ENCODE assay signal across 24 cellular contexts in genomic region chr3:168824107-168824506, GRCh38.
DNase-seq lines count a peak whose midpoint lies in the region; ATAC-seq, FAIRE-seq and TF ChIP-seq lines count a peak whose summit lies in the region.
"Had no signal": no experiment of that assay in that cellular context is flagged by ENCODE, and none has a peak within 500 bp of the region (broad histone marks: within the 10 kb centered on the region; RNA-seq: fewer than 3 reads in every experiment).

No MANE protein-coding gene starts in this region.

- no peaks in the 10 kb centered on the region for H3K79me2 ChIP-seq in H1 (ENCODE audit: control insufficient read depth in 1 of 2, insufficient read depth in 2 of 2, low read length in 2 of 2)

- no peak overlapping the region for H3K18ac ChIP-seq in H1 (ENCODE audit: extremely low read depth, low read length)

- H4K5ac ChIP-seq in H1 (ENCODE audit: insufficient read length, low read depth, low read length), result no peak overlapping the region

- CTCF ChIA-PET in H1 (lab: Charles Lee; ENCODE audit: partially characterized antibody) (interaction anchor here (1.6 to 2.4 kb wide), 2 partner anchors 16 to 23 kb away, joined by 3 to 6 read pairs; no protein-coding TSS in a partner anchor), HEK293T (lab: Yijun Ruan, JAX) (no interaction called here)
- CTCF ChIA-PET in CD8-positive, alpha-beta memory T cell (lab: Charles Lee), result no interaction called here

- no peaks in the 10 kb centered on the region for H3K36me3 Mint-ChIP-seq in CD8-positive, alpha-beta memory T cell
- H3K36me3 Mint-ChIP-seq: T-cell had no signal

- TF ChIP-seq CTCF in H1 (IDR thresholded peaks at IDR 0.05; ENCODE audit: control extremely low read depth in 1 of 3, insufficient read depth in 1 of 3, low read depth in 1 of 3, low read length in 3 of 3), result no peak

- no peaks in the 10 kb centered on the region for H3K27me3 ChIP-seq in H1 (replicated peaks in 1 of 4; ENCODE audit: control insufficient read depth in 3 of 4, extremely low read depth in 1 of 4, insufficient read depth in 3 of 4, low read length in 3 of 4)
- H3K27me3 ChIP-seq in CD8-positive, alpha-beta memory T cell (ENCODE audit: insufficient read depth, low read length, poor library complexity, severe bottlenecking), result no peaks in the 10 kb centered on the region
- H3K27me3 ChIP-seq: SJSA1 had no signal

- H3K9me3 ChIP-seq in H1 (ENCODE audit: insufficient read depth in 2 of 2, low read depth in 1 of 2, low read length in 1 of 2), result no peaks in the 10 kb centered on the region
- no peaks in the 10 kb centered on the region for H3K9me3 ChIP-seq in CD8-positive, alpha-beta memory T cell (ENCODE audit: low read length)
- H3K9me3 ChIP-seq: SJSA1 had no signal

- no peaks in the 10 kb centered on the region for H4K20me1 ChIP-seq in H1 (replicated peaks in 1 of 2; ENCODE audit: control insufficient read depth in 1 of 2, insufficient read depth in 2 of 2, low read length in 2 of 2)

- no peak overlapping the region for H4K91ac ChIP-seq in H1 (replicated peaks; ENCODE audit: insufficient read length, low read length)

- 97% methylated on average over 2 of the region's 2 CpGs; no CpG with 5 or more reads in 1 of the 2 experiments for WGBS in H1 (ENCODE audit: extremely low coverage in 1 of 2, insufficient coverage in 1 of 2, insufficient read length in 1 of 2, insufficient replicate concordance in 2 of 2, low coverage in 1 of 2, low lambda C conversion rate in 2 of 2, missing lambda C conversion rate in 1 of 2), 2 experiments

- TF ChIP-seq POLR2A in H1 (IDR thresholded peaks at IDR 0.05; ENCODE audit: control extremely low read depth in 1 of 2, low read depth in 2 of 2, low read length in 2 of 2), result no peak

- H3K23ac ChIP-seq in H1 (ENCODE audit: insufficient read length), result no peak overlapping the region

- H3K14ac ChIP-seq in H1 (ENCODE audit: insufficient read length), result no peak overlapping the region

- TF ChIP-seq RAD21 in H1 (IDR thresholded peaks at IDR 0.05 in 1 of 2, conservative IDR thresholded peaks at IDR 0.05 in 1 of 2; ENCODE audit: low read depth in 2 of 2, low read length in 2 of 2), result no peak

- H3K4me1 Mint-ChIP-seq in CD8-positive, alpha-beta memory T cell, result no peaks in the 10 kb centered on the region
- H3K4me1 Mint-ChIP-seq: T-cell had no signal

- H2AK5ac ChIP-seq in H1 (ENCODE audit: low read depth, low read length), result no peak overlapping the region

- H3K4me3 Mint-ChIP-seq in CD8-positive, alpha-beta memory T cell, result no peak overlapping the region
- H3K4me3 Mint-ChIP-seq: CD4-positive, alpha-beta T cell; T-cell had no signal

- H4K8ac ChIP-seq in H1 (ENCODE audit: extremely low read depth, insufficient read depth, low read length), result no peak overlapping the region

- H2BK12ac ChIP-seq in H1 (ENCODE audit: low read depth, low read length), result no peak overlapping the region

- POLR2A ChIA-PET in H1 (lab: Charles Lee; ENCODE audit: partially characterized antibody) (no interaction called here), HEK293T (lab: Yijun Ruan, JAX) (no interaction called here)
- POLR2A ChIA-PET in CD8-positive, alpha-beta memory T cell (lab: Charles Lee), result no interaction called here

- H3K27me3 Mint-ChIP-seq in CD8-positive, alpha-beta memory T cell, result no peaks in the 10 kb centered on the region
- H3K27me3 Mint-ChIP-seq: CD4-positive, alpha-beta T cell; T-cell had no signal

- H3K79me1 ChIP-seq in H1 (ENCODE audit: low read depth, low read length), result no peaks in the 10 kb centered on the region

- no peak overlapping the region for H2AFZ ChIP-seq in H1 (ENCODE audit: low read length)

- ATAC-seq in GM19452 (IDR thresholded peaks at IDR 0.05; ENCODE audit: unreplicated experiment), result no peak
- ATAC-seq: HCT116, T-cell had no signal

- no peaks in the 10 kb centered on the region for H3K36me3 ChIP-seq in H1 (ENCODE audit: control insufficient read depth in 2 of 4, insufficient read depth in 4 of 4, low read length in 3 of 4)
- no peaks in the 10 kb centered on the region for H3K36me3 ChIP-seq in CD8-positive, alpha-beta memory T cell (ENCODE audit: insufficient read depth, low read length)
- H3K36me3 ChIP-seq: SJSA1 had no signal

- H2BK5ac ChIP-seq in H1 (ENCODE audit: low read depth, low read length), result no peak overlapping the region

- DNase-seq in NCI-H748 (lab: John Stamatoyannopoulos, UW; ENCODE audit: unreplicated experiment) (peak; percentile 6), NCI-H748 treated with DMSO at 0.1 percent for 48 hours (lab: John Stamatoyannopoulos, UW) (no peak), NCI-H2227 (lab: John Stamatoyannopoulos, UW; ENCODE audit: unreplicated experiment) (peak; percentile 38), H1 (ENCODE audit: low read depth in 1 of 2, low spot score in 2 of 2) (no peak), HEK293T (ENCODE audit: extremely low spot score) (no peak)
- DNase-seq in CD8-positive, alpha-beta memory T cell, result no peak
- DNase-seq: ACHN; CD4-positive, alpha-beta T cell; COR-L47; NCI-H1092 treated with DMSO at 0.1 percent for 48 hours; NCI-H1436; NCI-H187 treated with DMSO at 0.1 percent for 48 hours; NCI-H2107; NCI-H774; Right ventricle myocardium superior; RPMI8226; T-cell had no signal

- no peak overlapping the region for H3K4me3 ChIP-seq in H1 (ENCODE audit: extremely low read depth in 1 of 4, insufficient read depth in 2 of 4, low read depth in 3 of 4, low read length in 4 of 4)
- H3K4me3 ChIP-seq in CD8-positive, alpha-beta memory T cell (ENCODE audit: low read length), result no peak overlapping the region
- H3K4me3 ChIP-seq: SJSA1 had no signal

- TF ChIP-seq EP300 in H1 (IDR thresholded peaks at IDR 0.05; ENCODE audit: borderline replicate concordance in 1 of 2, low read depth in 2 of 2, low read length in 2 of 2), result no peak

- no peak overlapping the region for H3K4me2 ChIP-seq in H1 (ENCODE audit: insufficient read depth in 1 of 2, low read depth in 2 of 2, low read length in 2 of 2)

- H3K9me3 Mint-ChIP-seq in CD8-positive, alpha-beta memory T cell, result peaks cover 0 to 4% (median 2%) of the 10 kb centered on the region in 5 donors
- H3K9me3 Mint-ChIP-seq: CD4-positive, alpha-beta T cell; T-cell had no signal

- no peak overlapping the region for H3K27ac ChIP-seq in H1 (ENCODE audit: low read depth, low read length)
- H3K27ac ChIP-seq in CD8-positive, alpha-beta memory T cell (ENCODE audit: low read depth, low read length), result no peak overlapping the region
- H3K27ac ChIP-seq: 22Rv1, HL-60, SJSA1 had no signal

- peaks cover 0 to 9% (median 4%) of the 10 kb centered on the region in 4 experiments; a peak in 3 of 7 replicates for H3K4me1 ChIP-seq in H1 (replicated peaks in 1 of 4; ENCODE audit: control insufficient read depth in 3 of 4, insufficient read depth in 4 of 4, low read length in 3 of 4)
- H3K4me1 ChIP-seq in CD8-positive, alpha-beta memory T cell (ENCODE audit: insufficient read depth, low read length), result no peaks in the 10 kb centered on the region
- H3K4me1 ChIP-seq: SJSA1 had no signal

- FAIRE-seq in H1 (lab: Jason Lieb, UNC), result no peak
- FAIRE-seq: G401.6, GM12891 had no signal

- peak overlapping the region; percentile 38; the same call in 1 of the 2 replicates for H2BK20ac ChIP-seq in H1 (ENCODE audit: low read length)

- H3K4ac ChIP-seq in H1 (replicated peaks; ENCODE audit: insufficient read length, low read depth, low read length), result no peak overlapping the region

- H3K23me2 ChIP-seq in H1 (ENCODE audit: low read depth, low read length), result no peaks in the 10 kb centered on the region

- no peak overlapping the region for H3K9ac ChIP-seq in H1 (replicated peaks in 1 of 4; ENCODE audit: extremely low read depth in 1 of 4, low read depth in 3 of 4, low read length in 3 of 4)

- no peak overlapping the region for H2BK15ac ChIP-seq in H1 (ENCODE audit: low read length)

- no peak overlapping the region for H2BK120ac ChIP-seq in H1 (replicated peaks; ENCODE audit: low read depth, low read length)

- H3K27ac Mint-ChIP-seq in CD8-positive, alpha-beta memory T cell, result no peak overlapping the region
- H3K27ac Mint-ChIP-seq: CD4-positive, alpha-beta T cell; T-cell had no signal

- no peak overlapping the region for H3K56ac ChIP-seq in H1 (replicated peaks; ENCODE audit: insufficient read length, low read depth, low read length)

TF ChIP-seq in H1, 55 proteins besides CTCF, POLR2A, EP300 and RAD21:
- no peak for TF ChIP-seq BACH1 (IDR thresholded peaks at IDR 0.05; ENCODE audit: low read length)
- no peak for TF ChIP-seq TEAD4 (IDR thresholded peaks at IDR 0.05; ENCODE audit: low read depth, low read length)
- TF ChIP-seq SRF (IDR thresholded peaks at IDR 0.05; ENCODE audit: low read depth, low read length), result no peak
- no peak for TF ChIP-seq NANOG (IDR thresholded peaks at IDR 0.05; ENCODE audit: insufficient read depth, low read depth, low read length, poor library complexity, severe bottlenecking)
- no peak for TF ChIP-seq CBX5 (IDR thresholded peaks at IDR 0.05; ENCODE audit: low read depth, low read length)
- TF ChIP-seq CHD2 (IDR thresholded peaks at IDR 0.05; ENCODE audit: low read length), result no peak
- no peak for TF ChIP-seq RNF2 (IDR thresholded peaks at IDR 0.05; ENCODE audit: borderline replicate concordance, low read depth, low read length, missing control alignments, poor library complexity, severe bottlenecking)
- no peak for TF ChIP-seq SAP30 (IDR thresholded peaks at IDR 0.05; ENCODE audit: insufficient read depth, insufficient replicate concordance, low read length)
- TF ChIP-seq EGR1 (IDR thresholded peaks at IDR 0.05; ENCODE audit: borderline replicate concordance, low read depth, low read length), result no peak
- TF ChIP-seq POLR2AphosphoS5 (IDR thresholded peaks at IDR 0.05; ENCODE audit: low read depth, low read length), result no peak

TF ChIP-seq in HEK293T, 16 proteins besides CTCF, POLR2A, EP300 and RAD21 (continues in another document):
- TF ChIP-seq CTBP1 (IDR thresholded peaks at IDR 0.05; ENCODE audit: borderline replicate concordance), result no peak
- TF ChIP-seq NFRKB (IDR thresholded peaks at IDR 0.05), result no peak
- TF ChIP-seq SP1 (IDR thresholded peaks at IDR 0.05), result no peak
- TF ChIP-seq, protein P1, sequence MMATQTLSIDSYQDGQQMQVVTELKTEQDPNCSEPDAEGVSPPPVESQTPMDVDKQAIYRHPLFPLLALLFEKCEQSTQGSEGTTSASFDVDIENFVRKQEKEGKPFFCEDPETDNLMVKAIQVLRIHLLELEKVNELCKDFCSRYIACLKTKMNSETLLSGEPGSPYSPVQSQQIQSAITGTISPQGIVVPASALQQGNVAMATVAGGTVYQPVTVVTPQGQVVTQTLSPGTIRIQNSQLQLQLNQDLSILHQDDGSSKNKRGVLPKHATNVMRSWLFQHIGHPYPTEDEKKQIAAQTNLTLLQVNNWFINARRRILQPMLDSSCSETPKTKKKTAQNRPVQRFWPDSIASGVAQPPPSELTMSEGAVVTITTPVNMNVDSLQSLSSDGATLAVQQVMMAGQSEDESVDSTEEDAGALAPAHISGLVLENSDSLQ (IDR thresholded peaks at IDR 0.05), result no peak
- TF ChIP-seq FOXK2 (IDR thresholded peaks at IDR 0.05), result no peak
- no peak for TF ChIP-seq FOXM1 (IDR thresholded peaks at IDR 0.05; ENCODE audit: borderline replicate concordance)
- no peak for TF ChIP-seq LEF1 (IDR thresholded peaks at IDR 0.05; ENCODE audit: borderline replicate concordance)
- TF ChIP-seq ELF4 (IDR thresholded peaks at IDR 0.05), result no peak
- no peak for TF ChIP-seq SUZ12 (IDR thresholded peaks at IDR 0.05)
- no peak for TF ChIP-seq ARNT (IDR thresholded peaks at IDR 0.05)
- TF ChIP-seq L3MBTL2 (conservative IDR thresholded peaks at IDR 0.05), result no peak

Comparison
In these comparisons a context has a peak if more than half of its experiments do, and no peak if none do; other contexts are left out.
1. DNase-seq: peak in NCI-H748 (single experiment) and NCI-H2227 (single experiment); none in NCI-H748 treated with DMSO at 0.1 percent for 48 hours (single experiment), H1 (0 of 2), CD8-positive, alpha-beta memory T cell (0 of 5) and HEK293T (single experiment).